18 cellular contexts compared by ENCODE assay signal in genomic region chr15:77643764-77644163, GRCh38. TPM values are rescaled to one million over a fixed set of nuclear protein-coding genes. Genes with fewer than 3 reads are reported as not detected.
"Had no signal": no experiment of that assay in that cellular context is flagged by ENCODE, and none has a peak within 500 bp of the region (broad histone marks: within the 10 kb centered on the region; RNA-seq: fewer than 3 reads in every experiment).

No MANE protein-coding gene starts in this region.

- H3K4me3 Mint-ChIP-seq: naive B cell, nephron had no signal

- H3K4me1 Mint-ChIP-seq: naive B cell had no signal

- H3K9me3 ChIP-seq: colonic mucosa, neutrophil, right atrium auricular region, suprapubic skin, tibial artery, upper lobe of right lung had no signal

- H3K27ac ChIP-seq: colonic mucosa, neutrophil, right atrium auricular region, suprapubic skin, tibial artery, upper lobe of right lung had no signal

- DNase-seq: colonic mucosa; dermis blood vessel endothelial cell; foreskin melanocyte; head of caudate nucleus; hippocampal formation; left colon; mesendoderm; naive B cell; stimulated activated CD4-positive, alpha-beta T cell treated with anti-CD3 and anti-CD28 coated beads, Interleukin-2, amount 100 ng/mL, for 48 hours; stimulated activated naive CD8-positive, alpha-beta T cell treated with anti-CD3 and anti-CD28 coated beads, Interleukin-15, Interleukin-2, amounts not matched to agents 100 U/mL and 50 U/mL, for 24 hours; tibial artery; upper lobe of right lung had no signal

- H3K36me3 Mint-ChIP-seq: naive B cell had no signal

- H3K4me3 ChIP-seq: colonic mucosa, right atrium auricular region, smooth muscle cell, suprapubic skin, tibial artery, upper lobe of right lung had no signal

- H3K4me1 ChIP-seq: colonic mucosa, suprapubic skin, tibial artery, upper lobe of right lung had no signal

- ATAC-seq: stimulated activated naive CD8-positive, alpha-beta T cell treated with anti-CD3 and anti-CD28 coated beads, Interleukin-15, Interleukin-2, amounts not matched to agents 100 U/mL and 50 U/mL, for 24 hours; upper lobe of right lung had no signal

- H3K27ac Mint-ChIP-seq: naive B cell, nephron had no signal

- H3K27me3 ChIP-seq: colonic mucosa, right atrium auricular region had no signal

- H3K4me2 ChIP-seq: smooth muscle cell had no signal

- H3K36me3 ChIP-seq: colonic mucosa, neutrophil, right atrium auricular region, suprapubic skin, tibial artery, upper lobe of right lung had no signal

- H3K9me3 Mint-ChIP-seq: naive B cell, nephron had no signal

RNA-seq across cellular contexts. Expression of gene LINGO1, which starts 11.1 kb away (rescaled TPM):
- total RNA-seq: dermis blood vessel endothelial cell, pulmonary artery endothelial cell had no signal
